ENCODE assay signal across 7 cellular contexts in genomic region chr1:148049113-148049491, GRCh38.
DNase-seq lines count a peak whose midpoint lies in the region; ATAC-seq and TF ChIP-seq lines count a peak whose summit lies in the region.
"Not testable (repeated sequence)": the region's sequence is repeated elsewhere in the genome, so short reads cannot be mapped to it uniquely, and the experiment has no call there.

No MANE protein-coding gene starts in this region.

- WGBS in HUES64 = under 1% methylated on average over 21 of the region's 25 CpGs

- not testable (repeated sequence) for TF ChIP-seq RAD21 in neural cell (conservative IDR thresholded peaks at IDR 0.05)

- H2AFZ ChIP-seq in neural cell (ENCODE audit: low read depth, low read length) = not testable (repeated sequence)

- H3K4me3 ChIP-seq in HUES64 (ENCODE audit: low read length) (peak overlapping the region; percentile 61), iPS-11a (ENCODE audit: low read depth, low read length) (peak overlapping the region; percentile 35), neural cell (ENCODE audit: low read length) (peak overlapping the region; percentile 53)

- H3K4me1 Mint-ChIP-seq in activated CD8-positive, alpha-beta T cell treated with anti-CD3 and anti-CD28 coated beads, Interleukin-2, amount 10 ng/mL, durations not matched to agents 7 days and 5 days (ENCODE audit: low read depth); activated naive CD8-positive, alpha-beta T cell treated with anti-CD3 and anti-CD28 coated beads, Interleukin-2, amount 10 ng/mL, durations not matched to agents 7 days and 5 days; effector memory CD8-positive, alpha-beta T cell (ENCODE audit: low read depth in 2 of 2): not testable (repeated sequence)

- TF ChIP-seq CTCF in neural cell (IDR thresholded peaks at IDR 0.05; ENCODE audit: poor library complexity, severe bottlenecking) = not testable (repeated sequence)

- H4K20me1 ChIP-seq in neural cell (ENCODE audit: insufficient read depth) = not testable (repeated sequence)

- H3K9me3 ChIP-seq in HUES64 (ENCODE audit: insufficient read depth, low read depth, low read length); neural cell (ENCODE audit: low read length): not testable (repeated sequence)

- not testable (repeated sequence) for H3K36me3 ChIP-seq in HUES64 (ENCODE audit: insufficient read depth, low read length); neural cell (ENCODE audit: insufficient read depth, low read length)

- not testable (repeated sequence) for H3K27ac ChIP-seq in HUES64 (ENCODE audit: low read depth, low read length); neural cell (ENCODE audit: low read length)

- H3K27me3 Mint-ChIP-seq in activated CD8-positive, alpha-beta T cell treated with anti-CD3 and anti-CD28 coated beads, Interleukin-2, amount 10 ng/mL, durations not matched to agents 7 days and 5 days (ENCODE audit: low read depth) = peaks cover 10% of the 10 kb centered on the region
- H3K27me3 Mint-ChIP-seq in activated naive CD8-positive, alpha-beta T cell treated with anti-CD3 and anti-CD28 coated beads, Interleukin-2, amount 10 ng/mL, durations not matched to agents 7 days and 5 days = peaks cover 14% of the 10 kb centered on the region
- peaks cover 5 to 10% of the 10 kb centered on the region in 2 donors for H3K27me3 Mint-ChIP-seq in effector memory CD8-positive, alpha-beta T cell

- not testable (repeated sequence) for H3K9me2 ChIP-seq in neural cell (ENCODE audit: insufficient read depth, low read length)

- POLR2A ChIA-PET in activated CD8-positive, alpha-beta T cell treated with anti-CD3 and anti-CD28 coated beads, Interleukin-2, amount 10 ng/mL, durations not matched to agents 7 days and 5 days (lab: Charles Lee); activated naive CD8-positive, alpha-beta T cell treated with anti-CD3 and anti-CD28 coated beads, Interleukin-2, amount 10 ng/mL, durations not matched to agents 7 days and 5 days (lab: Charles Lee): not testable (repeated sequence)

- DNase-seq in activated CD8-positive, alpha-beta T cell treated with anti-CD3 and anti-CD28 coated beads, Interleukin-2, amount 10 ng/mL, durations not matched to agents 7 days and 5 days; effector memory CD8-positive, alpha-beta T cell: not testable (repeated sequence)
- DNase-seq in activated naive CD8-positive, alpha-beta T cell treated with anti-CD3 and anti-CD28 coated beads, Interleukin-2, amount 10 ng/mL, durations not matched to agents 7 days and 5 days = peak; percentile 40
- DNase-seq in stimulated activated CD4-positive, alpha-beta T cell treated with anti-CD3 and anti-CD28 coated beads, Interleukin-4, amount 100 ng/mL, for 24 hours = peak; percentile 13

- peak; percentile 19 for ATAC-seq in activated CD8-positive, alpha-beta T cell treated with anti-CD3 and anti-CD28 coated beads, Interleukin-2, amount 10 ng/mL, durations not matched to agents 7 days and 5 days
- ATAC-seq in activated naive CD8-positive, alpha-beta T cell treated with anti-CD3 and anti-CD28 coated beads, Interleukin-2, amount 10 ng/mL, durations not matched to agents 7 days and 5 days (ENCODE audit: low read depth) = peak; percentile 18
- ATAC-seq in effector memory CD8-positive, alpha-beta T cell (replicated peaks) = not testable (repeated sequence)

- H3K9ac ChIP-seq in HUES64 (ENCODE audit: low read depth, low read length) = peak overlapping the region; percentile 52
- H3K9ac ChIP-seq in neural cell (ENCODE audit: low read length) = not testable (repeated sequence)

- H3K36me3 Mint-ChIP-seq in activated CD8-positive, alpha-beta T cell treated with anti-CD3 and anti-CD28 coated beads, Interleukin-2, amount 10 ng/mL, durations not matched to agents 7 days and 5 days (ENCODE audit: low read depth); activated naive CD8-positive, alpha-beta T cell treated with anti-CD3 and anti-CD28 coated beads, Interleukin-2, amount 10 ng/mL, durations not matched to agents 7 days and 5 days; effector memory CD8-positive, alpha-beta T cell (ENCODE audit: insufficient read depth): not testable (repeated sequence)

- not testable (repeated sequence) for H3K4me1 ChIP-seq in HUES64 (ENCODE audit: insufficient read depth, low read length)

- H3K79me2 ChIP-seq in neural cell (replicated peaks; ENCODE audit: insufficient read depth, low read length) = not testable (repeated sequence)

- H3K27me3 ChIP-seq in HUES64 (ENCODE audit: insufficient read depth, low read length); neural cell (ENCODE audit: insufficient read depth, low read depth, low read length): not testable (repeated sequence)

- not testable (repeated sequence) for TF ChIP-seq EP300 in neural cell (conservative IDR thresholded peaks at IDR 0.05; ENCODE audit: poor library complexity, severe bottlenecking)

- H3K4me2 ChIP-seq in neural cell (ENCODE audit: low read length) = not testable (repeated sequence)

- H3K4me3 Mint-ChIP-seq in activated CD8-positive, alpha-beta T cell treated with anti-CD3 and anti-CD28 coated beads, Interleukin-2, amount 10 ng/mL, durations not matched to agents 7 days and 5 days = peak overlapping the region; percentile 66
- H3K4me3 Mint-ChIP-seq in activated naive CD8-positive, alpha-beta T cell treated with anti-CD3 and anti-CD28 coated beads, Interleukin-2, amount 10 ng/mL, durations not matched to agents 7 days and 5 days = peak overlapping the region; percentile 77
- peak overlapping the region; percentile 75 to 76 for H3K4me3 Mint-ChIP-seq in effector memory CD8-positive, alpha-beta T cell

- H3K27ac Mint-ChIP-seq in activated CD8-positive, alpha-beta T cell treated with anti-CD3 and anti-CD28 coated beads, Interleukin-2, amount 10 ng/mL, durations not matched to agents 7 days and 5 days; activated naive CD8-positive, alpha-beta T cell treated with anti-CD3 and anti-CD28 coated beads, Interleukin-2, amount 10 ng/mL, durations not matched to agents 7 days and 5 days: not testable (repeated sequence)
- H3K27ac Mint-ChIP-seq in effector memory CD8-positive, alpha-beta T cell = peak overlapping the region in 1 of 2 donors; percentile 26

- not testable (repeated sequence) for H3F3A ChIP-seq in neural cell (ENCODE audit: insufficient read depth, low read length, poor library complexity, severe bottlenecking)

- H3K9me3 Mint-ChIP-seq in activated CD8-positive, alpha-beta T cell treated with anti-CD3 and anti-CD28 coated beads, Interleukin-2, amount 10 ng/mL, durations not matched to agents 7 days and 5 days (ENCODE audit: insufficient read depth); activated naive CD8-positive, alpha-beta T cell treated with anti-CD3 and anti-CD28 coated beads, Interleukin-2, amount 10 ng/mL, durations not matched to agents 7 days and 5 days; effector memory CD8-positive, alpha-beta T cell: not testable (repeated sequence)

- CTCF ChIA-PET in activated CD8-positive, alpha-beta T cell treated with anti-CD3 and anti-CD28 coated beads, Interleukin-2, amount 10 ng/mL, durations not matched to agents 7 days and 5 days (lab: Charles Lee) = not testable (repeated sequence)
